Comparison of ENCODE assay signal across 8 cellular contexts in genomic region chr16:69796285-69797118, GRCh38. TPM values are rescaled to one million over a fixed set of nuclear protein-coding genes. Genes with fewer than 3 reads are reported as not detected.
A peak's percentile ranks its signal among the peaks of the same experiment; 100 is the strongest.
DNase-seq lines count a peak whose midpoint lies in the region; ATAC-seq and TF ChIP-seq lines count a peak whose summit lies in the region.

No MANE protein-coding gene starts in this region.

- no peak for ATAC-seq in GM18867 (IDR thresholded peaks at IDR 0.05; ENCODE audit: unreplicated experiment)

- TF ChIP-seq CTCF in Peyer's patch (IDR thresholded peaks at IDR 0.05): peak; percentile 74 to 95 (median 86)

- peak; percentile 2 for DNase-seq in DMS153 (lab: John Stamatoyannopoulos, UW)
- DNase-seq in HEK293T (ENCODE audit: extremely low spot score): peak; percentile 66
- DNase-seq in Peyer's patch: peak in 1 of 3 donors; percentile 65
- DNase-seq in cerebellum (ENCODE audit: low spot score): peak; percentile 78
- peak; percentile 38 for DNase-seq in kidney glomerular epithelial cell (lab: John Stamatoyannopoulos, UW)
- DNase-seq in stimulated activated CD4-positive, alpha-beta T cell treated with anti-CD3 and anti-CD28 coated beads, TNF-alpha, amount 100 ng/mL, for 48 hours (ENCODE audit: low read depth in 3 of 3): peak in 2 of 3 donors; percentile 2 to 11
- no peak for DNase-seq in COLO829 (ENCODE audit: low spot score)

- CTCF ChIA-PET in HEK293T (lab: Yijun Ruan, JAX): interaction anchor here (0.7 to 2.1 kb wide), 3 partner anchors 134 to 398 kb away, joined by 3 to 12 read pairs (median 4); no protein-coding TSS in a partner anchor

- peaks cover 0 to 34% (median 0%) of the 10 kb centered on the region in 3 donors for H3K36me3 ChIP-seq in Peyer's patch

- POLR2A ChIA-PET in HEK293T (lab: Yijun Ruan, JAX): no interaction called here

- no peaks in the 10 kb centered on the region for H3K4me1 ChIP-seq in Peyer's patch

- H3K27ac ChIP-seq in Peyer's patch: no peak overlapping the region

- H3K4me3 ChIP-seq in Peyer's patch: no peak overlapping the region

- no peaks in the 10 kb centered on the region for H3K27me3 ChIP-seq in Peyer's patch

- H3K9me3 ChIP-seq in Peyer's patch: no peaks in the 10 kb centered on the region

- no peak for TF ChIP-seq POLR2A in Peyer's patch (IDR thresholded peaks at IDR 0.05)

TF ChIP-seq in HEK293T, 16 proteins besides CTCF, POLR2A, EP300 and RAD21:
- TF ChIP-seq PKNOX1 (IDR thresholded peaks at IDR 0.05) (no peak), ZNF384 (IDR thresholded peaks at IDR 0.05) (no peak), FOXM1 (IDR thresholded peaks at IDR 0.05; ENCODE audit: borderline replicate concordance) (no peak), SP1 (IDR thresholded peaks at IDR 0.05) (no peak), L3MBTL2 (conservative IDR thresholded peaks at IDR 0.05) (no peak), BHLHE40 (IDR thresholded peaks at IDR 0.05; ENCODE audit: borderline replicate concordance) (0 out of 2 replicates have a peak, but pooled peaks have one; percentile 48)

RNA-seq across cellular contexts. Expression of gene WWP2, which starts 34.4 kb away (rescaled TPM):
- total RNA-seq in Peyer's patch (100 to 1,000 TPM in 3 of 4 donors, 10 to 100 TPM in 1; 93.5 to 199 (median 111) TPM), cerebellum (26.0 TPM)

RNA-seq across cellular contexts. Expression of gene NOB1, which starts 41.8 kb away (rescaled TPM):
- total RNA-seq in Peyer's patch: 10 to 100 TPM; 13.5 to 37.1 (median 27.7) TPM
- 10.4 TPM for total RNA-seq in cerebellum
